Comparison of ENCODE assay signal across 1 cellular context in genomic region chr9:66936194-66936870, GRCh38. TPM values are rescaled to one million over a fixed set of nuclear protein-coding genes. Genes with fewer than 3 reads are reported as not detected.
"Had no signal": no experiment of that assay in that cellular context is flagged by ENCODE, and none has a peak within 500 bp of the region (broad histone marks: within the 10 kb centered on the region; RNA-seq: fewer than 3 reads in every experiment).

No MANE protein-coding gene starts in this region.

RNA-seq across cellular contexts. Expression of gene SPATA31A3, which starts 56.0 kb away (rescaled TPM):
- total RNA-seq: GM12878 had no signal
- polyA plus RNA-seq: GM12878 had no signal
